In genomic region chr1:85575363-85575995, GRCh38 we compare ENCODE assay signal across 12 cellular contexts. TPM values are rescaled to one million over a fixed set of nuclear protein-coding genes. Genes with fewer than 3 reads are reported as not detected.
A peak's percentile ranks its signal among the peaks of the same experiment; 100 is the strongest.
DNase-seq lines count a peak whose midpoint lies in the region; ATAC-seq and TF ChIP-seq lines count a peak whose summit lies in the region.
"Had no signal": no experiment of that assay in that cellular context is flagged by ENCODE, and none has a peak within 500 bp of the region (broad histone marks: within the 10 kb centered on the region; RNA-seq: fewer than 3 reads in every experiment).

No MANE protein-coding gene starts in this region.

- no peak for TF ChIP-seq CTCF in tibial artery (IDR thresholded peaks at IDR 0.05)

- H3K27ac Mint-ChIP-seq in activated naive CD4-positive, alpha-beta T cell treated with anti-CD3 and anti-CD28 coated beads, Interleukin-2, amount 10 ng/mL, durations not matched to agents 7 days and 5 days = no peak overlapping the region
- H3K27ac Mint-ChIP-seq in activated T-helper 17 cell treated with anti-CD3 and anti-CD28 coated beads, Interleukin-2, amount 50 U/mL, for 72 hours = no peak overlapping the region
- H3K27ac Mint-ChIP-seq in stimulated activated effector memory CD8-positive, alpha-beta T cell treated with anti-CD3 and anti-CD28 coated beads, Interleukin-12 subunit alpha, Interleukin-12 subunit beta, amount 100 ng/mL, for 72 hours = no peak overlapping the region

- H3K9me3 Mint-ChIP-seq in activated naive CD4-positive, alpha-beta T cell treated with anti-CD3 and anti-CD28 coated beads, Interleukin-2, amount 10 ng/mL, durations not matched to agents 7 days and 5 days = no peaks in the 10 kb centered on the region
- H3K9me3 Mint-ChIP-seq in activated T-helper 17 cell treated with anti-CD3 and anti-CD28 coated beads, Interleukin-2, amount 50 U/mL, for 72 hours = no peaks in the 10 kb centered on the region
- no peaks in the 10 kb centered on the region for H3K9me3 Mint-ChIP-seq in stimulated activated effector memory CD8-positive, alpha-beta T cell treated with anti-CD3 and anti-CD28 coated beads, Interleukin-12 subunit alpha, Interleukin-12 subunit beta, amount 100 ng/mL, for 72 hours

- DNase-seq in activated naive CD4-positive, alpha-beta T cell treated with anti-CD3 and anti-CD28 coated beads, Interleukin-2, amount 10 ng/mL, durations not matched to agents 7 days and 5 days = no peak
- no peak for DNase-seq in activated naive CD4-positive, alpha-beta T cell treated with Interleukin-2 at 50 U/mL for 16 hours
- DNase-seq in tibial artery (no peak), NCI-H2029 (lab: John Stamatoyannopoulos, UW) (no peak), DMS153 (lab: John Stamatoyannopoulos, UW) (no peak)
- DNase-seq in stimulated activated effector memory CD8-positive, alpha-beta T cell treated with anti-CD3 and anti-CD28 coated beads, Interleukin-12 subunit alpha, Interleukin-12 subunit beta, amount 100 ng/mL, for 72 hours (ENCODE audit: low spot score in 2 of 2) = no peak
- DNase-seq: foreskin fibroblast, NCI-H1092 treated with DMSO at 0.1 percent for 48 hours, NCI-H226 had no signal

- peaks cover 18% of the 10 kb centered on the region for H3K4me1 Mint-ChIP-seq in activated naive CD4-positive, alpha-beta T cell treated with anti-CD3 and anti-CD28 coated beads, Interleukin-2, amount 10 ng/mL, durations not matched to agents 7 days and 5 days
- H3K4me1 Mint-ChIP-seq in activated T-helper 17 cell treated with anti-CD3 and anti-CD28 coated beads, Interleukin-2, amount 50 U/mL, for 72 hours = peaks cover 6% of the 10 kb centered on the region
- H3K4me1 Mint-ChIP-seq in stimulated activated effector memory CD8-positive, alpha-beta T cell treated with anti-CD3 and anti-CD28 coated beads, Interleukin-12 subunit alpha, Interleukin-12 subunit beta, amount 100 ng/mL, for 72 hours = peaks cover 18% of the 10 kb centered on the region

- H3K36me3 Mint-ChIP-seq in activated naive CD4-positive, alpha-beta T cell treated with anti-CD3 and anti-CD28 coated beads, Interleukin-2, amount 10 ng/mL, durations not matched to agents 7 days and 5 days = no peaks in the 10 kb centered on the region
- no peaks in the 10 kb centered on the region for H3K36me3 Mint-ChIP-seq in activated T-helper 17 cell treated with anti-CD3 and anti-CD28 coated beads, Interleukin-2, amount 50 U/mL, for 72 hours (ENCODE audit: low read depth)
- H3K36me3 Mint-ChIP-seq in stimulated activated effector memory CD8-positive, alpha-beta T cell treated with anti-CD3 and anti-CD28 coated beads, Interleukin-12 subunit alpha, Interleukin-12 subunit beta, amount 100 ng/mL, for 72 hours = no peaks in the 10 kb centered on the region

- H3K4me3 ChIP-seq in muscle layer of colon (ENCODE audit: low read depth in 1 of 2, low read length in 2 of 2) (no peak overlapping the region), tibial artery (peak overlapping the region in 1 of 2 donors; percentile 91)

- CTCF ChIA-PET in activated naive CD4-positive, alpha-beta T cell treated with anti-CD3 and anti-CD28 coated beads, Interleukin-2, amount 10 ng/mL, durations not matched to agents 7 days and 5 days (lab: Charles Lee) = no interaction called here

- H3K9me3 ChIP-seq in muscle layer of colon (ENCODE audit: low read length) (no peaks in the 10 kb centered on the region), tibial artery (no peaks in the 10 kb centered on the region)

- no peak for ATAC-seq in activated T-helper 17 cell treated with anti-CD3 and anti-CD28 coated beads, Interleukin-2, amount 50 U/mL, for 72 hours (replicated peaks)
- no peak for ATAC-seq in stimulated activated effector memory CD8-positive, alpha-beta T cell treated with anti-CD3 and anti-CD28 coated beads, Interleukin-12 subunit alpha, Interleukin-12 subunit beta, amount 100 ng/mL, for 72 hours

- H3K27me3 ChIP-seq in muscle layer of colon (ENCODE audit: control insufficient read depth in 1 of 2, insufficient read depth in 2 of 2, low read length in 2 of 2) (no peaks in the 10 kb centered on the region), tibial artery (no peaks in the 10 kb centered on the region)

- no peaks in the 10 kb centered on the region for H3K36me3 ChIP-seq in muscle layer of colon (ENCODE audit: insufficient read depth, low read length)
- H3K36me3 ChIP-seq in tibial artery = no peaks in the 10 kb centered on the region

- H3K27me3 Mint-ChIP-seq in activated naive CD4-positive, alpha-beta T cell treated with anti-CD3 and anti-CD28 coated beads, Interleukin-2, amount 10 ng/mL, durations not matched to agents 7 days and 5 days = peaks cover 69% of the 10 kb centered on the region
- peaks cover 62% of the 10 kb centered on the region for H3K27me3 Mint-ChIP-seq in activated T-helper 17 cell treated with anti-CD3 and anti-CD28 coated beads, Interleukin-2, amount 50 U/mL, for 72 hours

- H3K4me3 Mint-ChIP-seq in activated naive CD4-positive, alpha-beta T cell treated with anti-CD3 and anti-CD28 coated beads, Interleukin-2, amount 10 ng/mL, durations not matched to agents 7 days and 5 days = peak overlapping the region; percentile 33
- peak overlapping the region; percentile 63 for H3K4me3 Mint-ChIP-seq in activated T-helper 17 cell treated with anti-CD3 and anti-CD28 coated beads, Interleukin-2, amount 50 U/mL, for 72 hours
- no peak overlapping the region for H3K4me3 Mint-ChIP-seq in stimulated activated effector memory CD8-positive, alpha-beta T cell treated with anti-CD3 and anti-CD28 coated beads, Interleukin-12 subunit alpha, Interleukin-12 subunit beta, amount 100 ng/mL, for 72 hours

- peaks cover 38% of the 10 kb centered on the region for H3K4me1 ChIP-seq in muscle layer of colon (ENCODE audit: insufficient read depth, low read length)
- H3K4me1 ChIP-seq in tibial artery = peaks cover 0 to 67% (median 39%) of the 10 kb centered on the region in 4 donors

- peak overlapping the region; percentile 14 for H3K27ac ChIP-seq in muscle layer of colon (ENCODE audit: low read depth, low read length)
- peak overlapping the region; percentile 99 for H3K27ac ChIP-seq in tibial artery
- H3K27ac ChIP-seq: SK-N-MC had no signal

- intact Hi-C loops in tibial artery (cut with DNase I; ENCODE audit: low total_unique reads) = no loop called here

- H3K9ac ChIP-seq in muscle layer of colon (ENCODE audit: low read length) = no peak overlapping the region

RNA-seq across cellular contexts. Expression of gene CCN1, which starts 5.1 kb away (rescaled TPM):
- not detected for total RNA-seq in activated T-helper 17 cell treated with anti-CD3 and anti-CD28 coated beads, Interleukin-2, amount 50 U/mL, for 72 hours
